2 cellular contexts compared by ENCODE assay signal in genomic region chr5:126454081-126454480, GRCh38.
TF ChIP-seq lines count a peak whose summit lies in the region.

No MANE protein-coding gene starts in this region.

TF ChIP-seq in IMR-90, 13 proteins besides CTCF, POLR2A, EP300 and RAD21:
- no peak for TF ChIP-seq RCOR1 (IDR thresholded peaks at IDR 0.05; ENCODE audit: insufficient replicate concordance, low read length)
- TF ChIP-seq MAFK (IDR thresholded peaks at IDR 0.05; ENCODE audit: low read depth, low read length), result no peak
- TF ChIP-seq CEBPB (IDR thresholded peaks at IDR 0.05; ENCODE audit: low read depth, low read length), result no peak
- TF ChIP-seq MXI1 (IDR thresholded peaks at IDR 0.05; ENCODE audit: borderline replicate concordance, low read depth, low read length), result no peak

TF ChIP-seq in K562, 482 proteins besides CTCF, POLR2A, EP300 and RAD21:
- no peak for TF ChIP-seq BCL6 (CRISPR knock-in tag; IDR thresholded peaks at IDR 0.05)
- TF ChIP-seq HNRNPUL1 (IDR thresholded peaks at IDR 0.05; ENCODE audit: low read length), result no peak
- peak; percentile 46; the same call in 1 of the 2 replicates for TF ChIP-seq NFIC (IDR thresholded peaks at IDR 0.05)
- TF ChIP-seq CTBP1 (IDR thresholded peaks at IDR 0.05; ENCODE audit: borderline replicate concordance), result no peak
